Comparison of ENCODE assay signal across 15 cellular contexts in genomic region chr20:49387606-49387939, GRCh38.
DNase-seq lines count a peak whose midpoint lies in the region; ATAC-seq and TF ChIP-seq lines count a peak whose summit lies in the region.
"Had no signal": no experiment of that assay in that cellular context is flagged by ENCODE, and none has a peak within 500 bp of the region (broad histone marks: within the 10 kb centered on the region; RNA-seq: fewer than 3 reads in every experiment).

No MANE protein-coding gene starts in this region.

- in situ Hi-C loops in transverse colon (cut with MboI; ENCODE audit: low pct_ligation_motif_present in 1 of 4, low pct_unique_long_range_greater_than_20kb in 1 of 4, low sequenced_read_pairs in 3 of 4) = loop anchor here in 1 of 4 donors (10.0 kb wide), 1 partner anchor 97 kb away; the partner anchor contains the start of gene KCNB1

- no peak for ATAC-seq in GM18861 (IDR thresholded peaks at IDR 0.05; ENCODE audit: unreplicated experiment)

- no peaks in the 10 kb centered on the region for H3K9me2 ChIP-seq in SK-N-SH

- TF ChIP-seq EP300 in SK-N-SH (IDR thresholded peaks at IDR 0.05; ENCODE audit: borderline replicate concordance in 1 of 2, low read depth in 1 of 2, low read length in 1 of 2) (no peak), transverse colon (IDR thresholded peaks at IDR 0.05; ENCODE audit: low read depth) (no peak)

- H3K27me3 ChIP-seq in SK-N-SH (ENCODE audit: insufficient read depth) (no peaks in the 10 kb centered on the region), esophagus squamous epithelium (no peaks in the 10 kb centered on the region), rectal smooth muscle tissue (ENCODE audit: control insufficient read depth, insufficient read depth, low read length) (no peaks in the 10 kb centered on the region), transverse colon (no peaks in the 10 kb centered on the region)
- H3K27me3 ChIP-seq: Peyer's patch had no signal

- no peaks in the 10 kb centered on the region for H4K20me1 ChIP-seq in SK-N-SH (ENCODE audit: insufficient read depth)

- intact Hi-C loops in esophagus squamous epithelium (cut with DNase I) (loop anchor here (10.0 kb wide), 1 partner anchor 97 kb away; the partner anchor contains the start of gene KCNB1), transverse colon (cut with DNase I; ENCODE audit: low total_unique reads) (no loop called here)

- TF ChIP-seq CTCF in SK-N-SH (IDR thresholded peaks at IDR 0.05) (no peak), esophagus squamous epithelium (IDR thresholded peaks at IDR 0.05) (no peak), transverse colon (IDR thresholded peaks at IDR 0.05) (no peak)

- 58% methylated on average over 4 of the region's 4 CpGs for WGBS in SK-N-SH (ENCODE audit: low lambda C conversion rate)
- 63 to 68% methylated on average over 4 of the region's 4 CpGs for WGBS in esophagus squamous epithelium, 2 donors
- WGBS in transverse colon (ENCODE audit: low coverage in 1 of 2), 2 donors = 76 to 100% methylated on average over 1 to 4 of the region's 4 CpGs

- no peaks in the 10 kb centered on the region for H3K79me2 ChIP-seq in SK-N-SH (ENCODE audit: insufficient read depth)

- no peaks in the 10 kb centered on the region for H3F3A ChIP-seq in SK-N-SH (replicated peaks; ENCODE audit: insufficient read depth)

- H3K36me3 ChIP-seq in SK-N-SH (replicated peaks in 1 of 2; ENCODE audit: control insufficient read depth in 1 of 2, insufficient read depth in 2 of 2, low read length in 1 of 2) = no peaks in the 10 kb centered on the region
- H3K36me3 ChIP-seq in esophagus squamous epithelium = no peaks in the 10 kb centered on the region
- H3K36me3 ChIP-seq in rectal smooth muscle tissue (ENCODE audit: control insufficient read depth, insufficient read depth, low read length) = no peaks in the 10 kb centered on the region
- H3K36me3 ChIP-seq in transverse colon = no peaks in the 10 kb centered on the region
- H3K36me3 ChIP-seq: Peyer's patch had no signal

- no peak for TF ChIP-seq RAD21 in SK-N-SH (IDR thresholded peaks at IDR 0.05; ENCODE audit: low read length)

- H3K4me1 ChIP-seq in SK-N-SH (ENCODE audit: control insufficient read depth in 1 of 2, insufficient read depth in 2 of 2, low read depth in 1 of 2, low read length in 1 of 2) = peaks cover 0 to 40% of the 10 kb centered on the region in 2 experiments; a peak in 2 of 4 replicates
- peaks cover 0 to 29% (median 3%) of the 10 kb centered on the region in 3 donors for H3K4me1 ChIP-seq in esophagus squamous epithelium
- peaks cover 27% of the 10 kb centered on the region for H3K4me1 ChIP-seq in rectal smooth muscle tissue (ENCODE audit: control insufficient read depth, insufficient read depth, low read length)
- peaks cover 0 to 15% (median 4%) of the 10 kb centered on the region in 4 donors for H3K4me1 ChIP-seq in transverse colon
- H3K4me1 ChIP-seq: Peyer's patch had no signal

- CTCF ChIA-PET in SK-N-SH (lab: Yijun Ruan, JAX) = interaction anchor here (0.8 to 8.7 kb wide), 5 partner anchors 10 to 148 kb away, joined by 3 to 141 read pairs (median 4); partner anchors contain the start of gene KCNB1

- 0 out of 2 replicates have a peak overlapping the region, but pooled peaks have one; percentile 36 for H2AFZ ChIP-seq in SK-N-SH (ENCODE audit: low read depth)

- no peak overlapping the region for H3K4me2 ChIP-seq in SK-N-SH

- peak overlapping the region in 1 of 2 experiments; percentile 98; a peak in 2 of 4 replicates for H3K27ac ChIP-seq in SK-N-SH (ENCODE audit: low read depth in 2 of 2, low read length in 1 of 2)
- peak overlapping the region in 3 of 4 donors; percentile 16 to 41 (median 31) for H3K27ac ChIP-seq in esophagus squamous epithelium
- peak overlapping the region; percentile 80 for H3K27ac ChIP-seq in rectal smooth muscle tissue (ENCODE audit: low read depth, low read length)
- H3K27ac ChIP-seq in transverse colon = peak overlapping the region; percentile 20 to 74 (median 50)
- H3K27ac ChIP-seq: HL-60, SK-N-MC had no signal

- no peak overlapping the region for H3K9ac ChIP-seq in SK-N-SH
- no peak overlapping the region for H3K9ac ChIP-seq in rectal smooth muscle tissue (ENCODE audit: low read length)

- no peak for TF ChIP-seq POLR2A in esophagus squamous epithelium (IDR thresholded peaks at IDR 0.05)
- no peak for TF ChIP-seq POLR2A in transverse colon (IDR thresholded peaks at IDR 0.05)

- POLR2A ChIA-PET in SK-N-SH (lab: Yijun Ruan, JAX) = no interaction called here

- H3K9me3 ChIP-seq in SK-N-SH (no peaks in the 10 kb centered on the region), esophagus squamous epithelium (no peaks in the 10 kb centered on the region), transverse colon (no peaks in the 10 kb centered on the region)
- H3K9me3 ChIP-seq: Peyer's patch had no signal

- DNase-seq in SK-N-SH (no peak), esophagus squamous epithelium (lab: John Stamatoyannopoulos, UW) (no peak), transverse colon (no peak), NCI-H1417 (lab: John Stamatoyannopoulos, UW) (no peak), HuH-7.5 (ENCODE audit: low spot score) (no peak)
- DNase-seq: Calu3, GF-D8, H7, NCI-H1048, Peyer's patch, SIG-M5 had no signal

- H3K4me3 ChIP-seq in SK-N-SH (ENCODE audit: low read depth in 2 of 2, low read length in 1 of 2) (no peak overlapping the region), esophagus squamous epithelium (no peak overlapping the region), rectal smooth muscle tissue (ENCODE audit: low read length) (no peak overlapping the region), transverse colon (no peak overlapping the region)
- H3K4me3 ChIP-seq: Peyer's patch, SK-N-MC had no signal

TF ChIP-seq in SK-N-SH, 30 proteins besides CTCF, POLR2A, EP300 and RAD21:
- no peak for TF ChIP-seq USF1 (IDR thresholded peaks at IDR 0.05; ENCODE audit: borderline replicate concordance, low read depth)
- no peak for TF ChIP-seq EZH2phosphoT487 (IDR thresholded peaks at IDR 0.05; ENCODE audit: borderline replicate concordance, low read depth)
- no peak for TF ChIP-seq YY1 (IDR thresholded peaks at IDR 0.05; ENCODE audit: low read depth)
- peak; percentile 0; the same call in 1 of the 2 replicates for TF ChIP-seq GATA2 (CRISPR knock-in tag; IDR thresholded peaks at IDR 0.05)
- no peak for TF ChIP-seq RCOR1 (IDR thresholded peaks at IDR 0.05; ENCODE audit: low read length)
- peak; percentile 29; the same call in 1 of the 2 replicates for TF ChIP-seq RFX5 (IDR thresholded peaks at IDR 0.05; ENCODE audit: low read length)
- peak; percentile 39; the same call in 1 of the 2 replicates for TF ChIP-seq USF2 (IDR thresholded peaks at IDR 0.05; ENCODE audit: borderline replicate concordance, low read depth, low read length)
- no peak for TF ChIP-seq POLR2AphosphoS5 (IDR thresholded peaks at IDR 0.05; ENCODE audit: low read depth, low read length)
